ENCODE assay signal across 1 cellular context in the genomic region with DNA sequence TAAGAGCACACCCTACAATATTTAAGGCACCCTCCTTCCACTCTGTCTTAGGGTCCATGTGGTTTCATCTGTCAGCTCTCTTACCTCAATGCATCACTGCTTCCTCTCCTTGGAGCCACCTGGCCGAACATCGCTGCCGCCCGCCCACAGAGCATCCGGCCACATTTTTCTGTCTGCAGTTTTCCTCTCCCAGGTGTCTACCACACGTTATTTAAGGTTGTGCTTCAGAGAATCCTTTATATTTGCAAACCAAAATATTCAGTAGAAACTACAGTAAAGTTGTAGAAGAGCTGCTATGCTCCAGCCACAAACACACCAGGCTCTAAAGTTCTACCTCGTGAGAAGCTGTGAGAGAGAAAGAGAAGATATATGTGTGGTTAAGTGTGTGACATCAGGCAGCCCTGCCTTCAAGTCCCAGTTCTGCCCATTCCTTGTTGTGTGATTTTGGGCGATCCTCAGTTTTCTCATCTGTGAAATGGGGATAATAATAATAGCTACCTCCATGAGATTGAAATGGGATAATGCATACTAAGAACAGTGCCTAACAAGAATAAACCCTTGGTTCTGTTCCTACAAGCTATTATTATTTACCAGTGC.
A peak's percentile ranks its signal among the peaks of the same experiment; 100 is the strongest.
TF ChIP-seq lines count a peak whose summit lies in the region.

No MANE protein-coding gene starts in this region.

TF ChIP-seq in GM12878, 131 proteins besides CTCF, POLR2A, EP300 and RAD21 (continued from another document and continues in another):
- TF ChIP-seq IKZF2 (IDR thresholded peaks at IDR 0.05) (peak; percentile 94 to 96), MEF2A (IDR thresholded peaks at IDR 0.05; ENCODE audit: insufficient read depth, low read depth, low read length) (peak; percentile 85), JUND (IDR thresholded peaks at IDR 0.05; ENCODE audit: low read depth, low read length) (no peak), NFIC (IDR thresholded peaks at IDR 0.05; ENCODE audit: low read depth, low read length) (peak; percentile 98), POU2F2 (IDR thresholded peaks at IDR 0.05; ENCODE audit: borderline replicate concordance, low read depth, low read length) (peak; percentile 58; the same call in 2 of the 3 replicates), SRF (IDR thresholded peaks at IDR 0.05; ENCODE audit: low read depth in 2 of 2, low read length in 2 of 2) (no peak), ZNF384 (IDR thresholded peaks at IDR 0.05; ENCODE audit: borderline replicate concordance, low read depth, low read length) (no peak), MTA2 (IDR thresholded peaks at IDR 0.05; ENCODE audit: low read depth) (peak; percentile 89), SUZ12 (IDR thresholded peaks at IDR 0.05; ENCODE audit: unreplicated experiment) (no peak), TCF7 (IDR thresholded peaks at IDR 0.05; ENCODE audit: borderline replicate concordance) (no peak), NRF1 (conservative IDR thresholded peaks at IDR 0.05; ENCODE audit: low read depth, low read length) (no peak), HDAC6 (IDR thresholded peaks at IDR 0.05; ENCODE audit: unreplicated experiment) (no peak), SMAD1 (IDR thresholded peaks at IDR 0.05; ENCODE audit: low read depth, partially characterized antibody) (no peak), TBL1XR1 (IDR thresholded peaks at IDR 0.05; ENCODE audit: low read depth, low read length) (peak; percentile 69; the same call in 1 of the 2 replicates), SIX5 (IDR thresholded peaks at IDR 0.05; ENCODE audit: low read depth, low read length, severe bottlenecking) (no peak), HDAC2 (IDR thresholded peaks at IDR 0.05) (peak; percentile 79; the same call in 1 of the 2 replicates), SPI1 (IDR thresholded peaks at IDR 0.05; ENCODE audit: borderline replicate concordance, insufficient read depth, low read depth, low read length) (peak; percentile 54; the same call in 1 of the 2 replicates), CBX3 (IDR thresholded peaks at IDR 0.05; ENCODE audit: borderline replicate concordance, low read depth) (no peak), NFYA (IDR thresholded peaks at IDR 0.05; ENCODE audit: borderline replicate concordance, low read depth, low read length) (no peak), RB1 (IDR thresholded peaks at IDR 0.05; ENCODE audit: borderline replicate concordance) (0 out of 2 replicates have a peak, but pooled peaks have one; percentile 45), CBX5 (IDR thresholded peaks at IDR 0.05; ENCODE audit: low read depth) (peak; percentile 55; the same call in 1 of the 2 replicates), ZZZ3 (IDR thresholded peaks at IDR 0.05; ENCODE audit: control insufficient read depth, insufficient read length, low read depth) (no peak), TCF3 (IDR thresholded peaks at IDR 0.05; ENCODE audit: borderline replicate concordance, insufficient read depth, low read depth, low read length) (peak; percentile 99), NR2C2 (IDR thresholded peaks at IDR 0.05; ENCODE audit: borderline replicate concordance, control insufficient read depth, insufficient read length, low read depth) (no peak), SMAD5 (IDR thresholded peaks at IDR 0.05; ENCODE audit: low read depth) (no peak), STAT3 (IDR thresholded peaks at IDR 0.05; ENCODE audit: low read depth, low read length) (no peak), MTA3 (IDR thresholded peaks at IDR 0.05; ENCODE audit: borderline replicate concordance, low read length) (peak; percentile 73; the same call in 1 of the 2 replicates), ASH2L (IDR thresholded peaks at IDR 0.05; ENCODE audit: borderline replicate concordance, low read depth) (no peak), SIN3A (IDR thresholded peaks at IDR 0.05; ENCODE audit: low read depth, low read length) (no peak), SMARCA5 (IDR thresholded peaks at IDR 0.05) (peak; percentile 97), YBX1 (IDR thresholded peaks at IDR 0.05) (no peak), ETV6 (conservative IDR thresholded peaks at IDR 0.05 in 1 of 2, IDR thresholded peaks at IDR 0.05 in 1 of 2; ENCODE audit: borderline replicate concordance in 1 of 2, low read depth in 1 of 2) (peak in 1 of 2 experiments; percentile 95; a peak in 2 of 4 replicates), PML (IDR thresholded peaks at IDR 0.05; ENCODE audit: low read length) (peak; percentile 62), FOXK2 (IDR thresholded peaks at IDR 0.05) (no peak), RELA (IDR thresholded peaks at IDR 0.05; ENCODE audit: borderline replicate concordance, partially characterized antibody) (peak; percentile 6), CBFB (IDR thresholded peaks at IDR 0.05; ENCODE audit: low read depth) (peak; percentile 91), NFXL1 (IDR thresholded peaks at IDR 0.05; ENCODE audit: borderline replicate concordance) (no peak), BMI1 (IDR thresholded peaks at IDR 0.05; ENCODE audit: borderline replicate concordance) (0 out of 2 replicates have a peak, but pooled peaks have one; percentile 43), CHD1 (IDR thresholded peaks at IDR 0.05; ENCODE audit: low read depth, low read length) (no peak), ZNF207 (IDR thresholded peaks at IDR 0.05; ENCODE audit: borderline replicate concordance) (peak; percentile 75; the same call in 1 of the 2 replicates), CREB1 (IDR thresholded peaks at IDR 0.05; ENCODE audit: low read depth) (peak; percentile 69), EED (IDR thresholded peaks at IDR 0.05; ENCODE audit: low read depth) (peak; percentile 92), BACH1 (IDR thresholded peaks at IDR 0.05; ENCODE audit: borderline replicate concordance) (peak; percentile 60; the same call in 1 of the 2 replicates), HCFC1 (IDR thresholded peaks at IDR 0.05; ENCODE audit: low read length) (no peak)
- TF ChIP-seq, protein P1, sequence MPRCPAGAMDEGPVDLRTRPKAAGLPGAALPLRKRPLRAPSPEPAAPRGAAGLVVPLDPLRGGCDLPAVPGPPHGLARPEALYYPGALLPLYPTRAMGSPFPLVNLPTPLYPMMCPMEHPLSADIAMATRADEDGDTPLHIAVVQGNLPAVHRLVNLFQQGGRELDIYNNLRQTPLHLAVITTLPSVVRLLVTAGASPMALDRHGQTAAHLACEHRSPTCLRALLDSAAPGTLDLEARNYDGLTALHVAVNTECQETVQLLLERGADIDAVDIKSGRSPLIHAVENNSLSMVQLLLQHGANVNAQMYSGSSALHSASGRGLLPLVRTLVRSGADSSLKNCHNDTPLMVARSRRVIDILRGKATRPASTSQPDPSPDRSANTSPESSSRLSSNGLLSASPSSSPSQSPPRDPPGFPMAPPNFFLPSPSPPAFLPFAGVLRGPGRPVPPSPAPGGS (IDR thresholded peaks at IDR 0.05; ENCODE audit: borderline replicate concordance, insufficient read depth, low read depth, low read length, poor library complexity, severe bottlenecking) = peak; percentile 74
- TF ChIP-seq, protein P2, sequence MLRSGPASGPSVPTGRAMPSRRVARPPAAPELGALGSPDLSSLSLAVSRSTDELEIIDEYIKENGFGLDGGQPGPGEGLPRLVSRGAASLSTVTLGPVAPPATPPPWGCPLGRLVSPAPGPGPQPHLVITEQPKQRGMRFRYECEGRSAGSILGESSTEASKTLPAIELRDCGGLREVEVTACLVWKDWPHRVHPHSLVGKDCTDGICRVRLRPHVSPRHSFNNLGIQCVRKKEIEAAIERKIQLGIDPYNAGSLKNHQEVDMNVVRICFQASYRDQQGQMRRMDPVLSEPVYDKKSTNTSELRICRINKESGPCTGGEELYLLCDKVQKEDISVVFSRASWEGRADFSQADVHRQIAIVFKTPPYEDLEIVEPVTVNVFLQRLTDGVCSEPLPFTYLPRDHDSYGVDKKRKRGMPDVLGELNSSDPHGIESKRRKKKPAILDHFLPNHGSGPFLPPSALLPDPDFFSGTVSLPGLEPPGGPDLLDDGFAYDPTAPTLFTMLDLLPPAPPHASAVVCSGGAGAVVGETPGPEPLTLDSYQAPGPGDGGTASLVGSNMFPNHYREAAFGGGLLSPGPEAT (IDR thresholded peaks at IDR 0.05; ENCODE audit: low read depth) = peak; percentile 91
- TF ChIP-seq, protein P3, sequence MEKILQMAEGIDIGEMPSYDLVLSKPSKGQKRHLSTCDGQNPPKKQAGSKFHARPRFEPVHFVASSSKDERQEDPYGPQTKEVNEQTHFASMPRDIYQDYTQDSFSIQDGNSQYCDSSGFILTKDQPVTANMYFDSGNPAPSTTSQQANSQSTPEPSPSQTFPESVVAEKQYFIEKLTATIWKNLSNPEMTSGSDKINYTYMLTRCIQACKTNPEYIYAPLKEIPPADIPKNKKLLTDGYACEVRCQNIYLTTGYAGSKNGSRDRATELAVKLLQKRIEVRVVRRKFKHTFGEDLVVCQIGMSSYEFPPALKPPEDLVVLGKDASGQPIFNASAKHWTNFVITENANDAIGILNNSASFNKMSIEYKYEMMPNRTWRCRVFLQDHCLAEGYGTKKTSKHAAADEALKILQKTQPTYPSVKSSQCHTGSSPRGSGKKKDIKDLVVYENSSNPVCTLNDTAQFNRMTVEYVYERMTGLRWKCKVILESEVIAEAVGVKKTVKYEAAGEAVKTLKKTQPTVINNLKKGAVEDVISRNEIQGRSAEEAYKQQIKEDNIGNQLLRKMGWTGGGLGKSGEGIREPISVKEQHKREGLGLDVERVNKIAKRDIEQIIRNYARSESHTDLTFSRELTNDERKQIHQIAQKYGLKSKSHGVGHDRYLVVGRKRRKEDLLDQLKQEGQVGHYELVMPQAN (conservative IDR thresholded peaks at IDR 0.05) = peak; percentile 54; the same call in 1 of the 2 replicates
- TF ChIP-seq, protein P4, sequence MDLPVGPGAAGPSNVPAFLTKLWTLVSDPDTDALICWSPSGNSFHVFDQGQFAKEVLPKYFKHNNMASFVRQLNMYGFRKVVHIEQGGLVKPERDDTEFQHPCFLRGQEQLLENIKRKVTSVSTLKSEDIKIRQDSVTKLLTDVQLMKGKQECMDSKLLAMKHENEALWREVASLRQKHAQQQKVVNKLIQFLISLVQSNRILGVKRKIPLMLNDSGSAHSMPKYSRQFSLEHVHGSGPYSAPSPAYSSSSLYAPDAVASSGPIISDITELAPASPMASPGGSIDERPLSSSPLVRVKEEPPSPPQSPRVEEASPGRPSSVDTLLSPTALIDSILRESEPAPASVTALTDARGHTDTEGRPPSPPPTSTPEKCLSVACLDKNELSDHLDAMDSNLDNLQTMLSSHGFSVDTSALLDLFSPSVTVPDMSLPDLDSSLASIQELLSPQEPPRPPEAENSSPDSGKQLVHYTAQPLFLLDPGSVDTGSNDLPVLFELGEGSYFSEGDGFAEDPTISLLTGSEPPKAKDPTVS (IDR thresholded peaks at IDR 0.05; ENCODE audit: low read depth, low read length) = no peak
- TF ChIP-seq, protein P5, sequence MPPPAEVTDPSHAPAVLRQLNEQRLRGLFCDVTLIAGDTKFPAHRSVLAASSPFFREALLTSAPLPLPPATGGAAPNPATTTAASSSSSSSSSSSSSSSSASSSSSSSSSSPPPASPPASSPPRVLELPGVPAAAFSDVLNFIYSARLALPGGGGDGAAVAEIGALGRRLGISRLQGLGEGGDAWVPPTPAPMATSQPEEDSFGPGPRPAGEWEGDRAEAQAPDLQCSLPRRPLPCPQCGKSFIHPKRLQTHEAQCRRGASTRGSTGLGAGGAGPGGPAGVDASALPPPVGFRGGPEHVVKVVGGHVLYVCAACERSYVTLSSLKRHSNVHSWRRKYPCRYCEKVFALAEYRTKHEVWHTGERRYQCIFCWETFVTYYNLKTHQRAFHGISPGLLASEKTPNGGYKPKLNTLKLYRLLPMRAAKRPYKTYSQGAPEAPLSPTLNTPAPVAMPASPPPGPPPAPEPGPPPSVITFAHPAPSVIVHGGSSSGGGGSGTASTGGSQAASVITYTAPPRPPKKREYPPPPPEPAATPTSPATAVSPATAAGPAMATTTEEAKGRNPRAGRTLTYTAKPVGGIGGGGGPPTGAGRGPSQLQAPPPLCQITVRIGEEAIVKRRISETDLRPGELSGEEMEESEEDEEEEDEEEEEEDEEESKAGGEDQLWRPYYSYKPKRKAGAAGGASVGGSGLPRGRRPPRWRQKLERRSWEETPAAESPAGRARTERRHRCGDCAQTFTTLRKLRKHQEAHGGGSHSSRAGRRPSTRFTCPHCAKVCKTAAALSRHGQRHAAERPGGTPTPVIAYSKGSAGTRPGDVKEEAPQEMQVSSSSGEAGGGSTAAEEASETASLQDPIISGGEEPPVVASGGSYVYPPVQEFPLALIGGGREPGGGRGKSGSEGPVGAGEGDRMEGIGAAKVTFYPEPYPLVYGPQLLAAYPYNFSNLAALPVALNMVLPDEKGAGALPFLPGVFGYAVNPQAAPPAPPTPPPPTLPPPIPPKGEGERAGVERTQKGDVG (CRISPR knock-in tag; IDR thresholded peaks at IDR 0.05) = no peak
- TF ChIP-seq, protein P6, sequence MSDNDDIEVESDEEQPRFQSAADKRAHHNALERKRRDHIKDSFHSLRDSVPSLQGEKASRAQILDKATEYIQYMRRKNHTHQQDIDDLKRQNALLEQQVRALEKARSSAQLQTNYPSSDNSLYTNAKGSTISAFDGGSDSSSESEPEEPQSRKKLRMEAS (IDR thresholded peaks at IDR 0.05; ENCODE audit: low read depth, low read length) = no peak
- TF ChIP-seq, protein P7, sequence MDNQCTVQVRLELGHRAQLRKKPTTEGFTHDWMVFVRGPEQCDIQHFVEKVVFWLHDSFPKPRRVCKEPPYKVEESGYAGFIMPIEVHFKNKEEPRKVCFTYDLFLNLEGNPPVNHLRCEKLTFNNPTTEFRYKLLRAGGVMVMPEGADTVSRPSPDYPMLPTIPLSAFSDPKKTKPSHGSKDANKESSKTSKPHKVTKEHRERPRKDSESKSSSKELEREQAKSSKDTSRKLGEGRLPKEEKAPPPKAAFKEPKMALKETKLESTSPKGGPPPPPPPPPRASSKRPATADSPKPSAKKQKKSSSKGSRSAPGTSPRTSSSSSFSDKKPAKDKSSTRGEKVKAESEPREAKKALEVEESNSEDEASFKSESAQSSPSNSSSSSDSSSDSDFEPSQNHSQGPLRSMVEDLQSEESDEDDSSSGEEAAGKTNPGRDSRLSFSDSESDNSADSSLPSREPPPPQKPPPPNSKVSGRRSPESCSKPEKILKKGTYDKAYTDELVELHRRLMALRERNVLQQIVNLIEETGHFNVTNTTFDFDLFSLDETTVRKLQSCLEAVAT (IDR thresholded peaks at IDR 0.05) = no peak; the same call in none of the 2 replicates
- TF ChIP-seq, protein P8, sequence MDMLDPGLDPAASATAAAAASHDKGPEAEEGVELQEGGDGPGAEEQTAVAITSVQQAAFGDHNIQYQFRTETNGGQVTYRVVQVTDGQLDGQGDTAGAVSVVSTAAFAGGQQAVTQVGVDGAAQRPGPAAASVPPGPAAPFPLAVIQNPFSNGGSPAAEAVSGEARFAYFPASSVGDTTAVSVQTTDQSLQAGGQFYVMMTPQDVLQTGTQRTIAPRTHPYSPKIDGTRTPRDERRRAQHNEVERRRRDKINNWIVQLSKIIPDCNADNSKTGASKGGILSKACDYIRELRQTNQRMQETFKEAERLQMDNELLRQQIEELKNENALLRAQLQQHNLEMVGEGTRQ (IDR thresholded peaks at IDR 0.05; ENCODE audit: borderline replicate concordance, low read depth, low read length) = no peak
